1 cellular context compared by ENCODE assay signal in the genomic region with DNA sequence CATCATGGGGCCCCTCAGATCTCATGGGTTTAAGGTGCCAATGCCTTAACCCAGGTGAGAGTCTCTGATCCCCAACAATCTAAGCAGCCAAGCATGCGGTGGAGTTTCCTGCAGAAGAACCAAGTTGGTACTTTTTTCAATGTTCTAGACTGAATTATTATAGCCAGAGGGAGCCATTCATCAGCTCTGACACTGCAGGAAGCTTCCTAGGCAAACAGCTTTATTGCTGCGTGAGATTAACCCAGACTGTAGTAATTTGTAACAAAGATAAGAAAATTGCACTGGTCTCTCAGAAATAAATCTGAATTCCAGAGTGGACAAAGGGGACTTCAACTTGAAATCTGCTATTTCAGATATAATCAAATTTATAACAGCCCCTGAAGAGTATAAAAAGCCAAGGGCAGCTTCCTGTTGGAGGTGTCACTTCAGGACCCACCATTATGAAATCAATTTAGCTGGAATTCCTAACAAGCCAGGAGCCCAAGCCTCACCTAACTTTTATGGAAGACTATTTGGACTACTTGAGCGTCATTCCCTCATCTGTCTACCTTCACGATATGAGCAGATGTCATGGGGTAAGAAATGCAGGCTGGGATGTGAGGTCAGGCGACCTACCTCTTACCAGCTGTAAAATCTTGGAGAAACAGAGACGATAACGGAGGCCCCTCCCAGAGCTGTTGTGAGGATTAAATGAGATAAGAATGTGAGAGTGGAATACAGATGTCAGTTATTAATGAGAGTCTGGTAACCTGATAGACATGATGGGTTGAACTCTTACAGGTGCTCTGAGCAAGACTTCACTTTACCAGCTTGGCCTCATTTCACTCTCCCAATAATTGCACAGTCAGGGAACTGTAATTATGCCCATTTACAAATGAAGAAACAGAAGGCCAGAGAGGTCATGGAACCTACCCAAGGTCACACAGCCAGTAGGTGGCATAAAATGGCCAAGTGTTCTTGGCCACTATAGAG.
A peak's percentile ranks its signal among the peaks of the same experiment; 100 is the strongest.
TF ChIP-seq lines count a peak whose summit lies in the region.

No MANE protein-coding gene starts in this region.

TF ChIP-seq in K562, 482 proteins besides CTCF, POLR2A, EP300 and RAD21 (continued from another document and continues in another):
- TF ChIP-seq, protein P1, sequence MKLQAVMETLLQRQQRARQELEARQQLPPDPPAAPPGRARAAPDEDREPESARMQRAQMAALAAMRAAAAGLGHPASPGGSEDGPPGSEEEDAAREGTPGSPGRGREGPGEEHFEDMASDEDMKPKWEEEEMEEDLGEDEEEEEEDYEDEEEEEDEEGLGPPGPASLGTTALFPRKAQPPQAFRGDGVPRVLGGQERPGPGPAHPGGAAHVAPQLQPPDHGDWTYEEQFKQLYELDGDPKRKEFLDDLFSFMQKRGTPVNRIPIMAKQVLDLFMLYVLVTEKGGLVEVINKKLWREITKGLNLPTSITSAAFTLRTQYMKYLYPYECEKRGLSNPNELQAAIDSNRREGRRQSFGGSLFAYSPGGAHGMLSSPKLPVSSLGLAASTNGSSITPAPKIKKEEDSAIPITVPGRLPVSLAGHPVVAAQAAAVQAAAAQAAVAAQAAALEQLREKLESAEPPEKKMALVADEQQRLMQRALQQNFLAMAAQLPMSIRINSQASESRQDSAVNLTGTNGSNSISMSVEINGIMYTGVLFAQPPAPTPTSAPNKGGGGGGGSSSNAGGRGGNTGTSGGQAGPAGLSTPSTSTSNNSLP (IDR thresholded peaks at IDR 0.05; ENCODE audit: borderline replicate concordance, low read depth, low read length) = no peak
- TF ChIP-seq ARID1B (IDR thresholded peaks at IDR 0.05) (0 out of 2 replicates have a peak, but pooled peaks have one; percentile 28), ZNF785 (CRISPR knock-in tag; IDR thresholded peaks at IDR 0.05) (no peak), ZFP36 (IDR thresholded peaks at IDR 0.05; ENCODE audit: low read depth, low read length, partially characterized antibody) (peak; percentile 57), DPF2 (IDR thresholded peaks at IDR 0.05) (0 out of 2 replicates have a peak, but pooled peaks have one; percentile 16), TAL1 (IDR thresholded peaks at IDR 0.05) (peak; percentile 54), TBP (optimal IDR thresholded peaks at IDR 0.05; ENCODE audit: low read depth, low read length) (no peak), ETV6 (IDR thresholded peaks at IDR 0.05; ENCODE audit: borderline replicate concordance in 1 of 2, low read depth in 2 of 2, low read length in 1 of 2) (no peak), ETV6 (CRISPR knock-in tag; IDR thresholded peaks at IDR 0.05; ENCODE audit: borderline replicate concordance) (no peak), ZNF217 (CRISPR knock-in tag; IDR thresholded peaks at IDR 0.05) (no peak), CBFA2T3 (IDR thresholded peaks at IDR 0.05) (peak; percentile 73), FOS (IDR thresholded peaks at IDR 0.05; ENCODE audit: extremely low read depth, insufficient read length) (no peak), SUPT5H (IDR thresholded peaks at IDR 0.05) (no peak), NONO (IDR thresholded peaks at IDR 0.05; ENCODE audit: low read depth in 2 of 2, low read length in 1 of 2) (no peak), RAD51 (IDR thresholded peaks at IDR 0.05; ENCODE audit: borderline replicate concordance, low read depth) (no peak), CTBP1 (IDR thresholded peaks at IDR 0.05; ENCODE audit: borderline replicate concordance) (0 out of 2 replicates have a peak, but pooled peaks have one; percentile 29), ZNF274 (IDR thresholded peaks at IDR 0.05; ENCODE audit: borderline replicate concordance, low read depth, low read length) (no peak), ZBED1 (IDR thresholded peaks at IDR 0.05) (no peak), KLF16 (IDR thresholded peaks at IDR 0.05) (peak; percentile 25; the same call in 1 of the 2 replicates), KDM1A (IDR thresholded peaks at IDR 0.05) (peak; percentile 5 to 7; a peak in 1 of 4 replicates), HDAC8 (tag; IDR thresholded peaks at IDR 0.05) (no peak), ADNP (tag; IDR thresholded peaks at IDR 0.05) (0 out of 2 replicates have a peak, but pooled peaks have one; percentile 56), ZBTB1 (CRISPR knock-in tag; IDR thresholded peaks at IDR 0.05; ENCODE audit: borderline replicate concordance, low read depth) (no peak), TEAD2 (tag; IDR thresholded peaks at IDR 0.05) (no peak), BRD9 (IDR thresholded peaks at IDR 0.05; ENCODE audit: low read depth, partially characterized antibody) (no peak), CBFA2T2 (conservative IDR thresholded peaks at IDR 0.05) (peak; percentile 61), ZNF551 (CRISPR knock-in tag; IDR thresholded peaks at IDR 0.05) (no peak), MEIS2 (IDR thresholded peaks at IDR 0.05; ENCODE audit: partially characterized antibody) (peak; percentile 64), NR2C2 (CRISPR knock-in tag; IDR thresholded peaks at IDR 0.05) (no peak), NR2C2 (tag; IDR thresholded peaks at IDR 0.05) (no peak), NFIC (IDR thresholded peaks at IDR 0.05) (no peak), RBM25 (IDR thresholded peaks at IDR 0.05; ENCODE audit: low read depth, low read length, severe bottlenecking) (peak; percentile 36), PYGO2 (tag; IDR thresholded peaks at IDR 0.05) (no peak), ARNT (IDR thresholded peaks at IDR 0.05) (no peak), HOXB6 (CRISPR knock-in tag; IDR thresholded peaks at IDR 0.05; ENCODE audit: borderline replicate concordance) (no peak)
- TF ChIP-seq, protein P2, sequence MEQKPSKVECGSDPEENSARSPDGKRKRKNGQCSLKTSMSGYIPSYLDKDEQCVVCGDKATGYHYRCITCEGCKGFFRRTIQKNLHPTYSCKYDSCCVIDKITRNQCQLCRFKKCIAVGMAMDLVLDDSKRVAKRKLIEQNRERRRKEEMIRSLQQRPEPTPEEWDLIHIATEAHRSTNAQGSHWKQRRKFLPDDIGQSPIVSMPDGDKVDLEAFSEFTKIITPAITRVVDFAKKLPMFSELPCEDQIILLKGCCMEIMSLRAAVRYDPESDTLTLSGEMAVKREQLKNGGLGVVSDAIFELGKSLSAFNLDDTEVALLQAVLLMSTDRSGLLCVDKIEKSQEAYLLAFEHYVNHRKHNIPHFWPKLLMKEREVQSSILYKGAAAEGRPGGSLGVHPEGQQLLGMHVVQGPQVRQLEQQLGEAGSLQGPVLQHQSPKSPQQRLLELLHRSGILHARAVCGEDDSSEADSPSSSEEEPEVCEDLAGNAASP (IDR thresholded peaks at IDR 0.05) = no peak
- TF ChIP-seq, protein P3, sequence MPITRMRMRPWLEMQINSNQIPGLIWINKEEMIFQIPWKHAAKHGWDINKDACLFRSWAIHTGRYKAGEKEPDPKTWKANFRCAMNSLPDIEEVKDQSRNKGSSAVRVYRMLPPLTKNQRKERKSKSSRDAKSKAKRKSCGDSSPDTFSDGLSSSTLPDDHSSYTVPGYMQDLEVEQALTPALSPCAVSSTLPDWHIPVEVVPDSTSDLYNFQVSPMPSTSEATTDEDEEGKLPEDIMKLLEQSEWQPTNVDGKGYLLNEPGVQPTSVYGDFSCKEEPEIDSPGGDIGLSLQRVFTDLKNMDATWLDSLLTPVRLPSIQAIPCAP (CRISPR knock-in tag; IDR thresholded peaks at IDR 0.05; ENCODE audit: borderline replicate concordance) = no peak
- TF ChIP-seq, protein P4, sequence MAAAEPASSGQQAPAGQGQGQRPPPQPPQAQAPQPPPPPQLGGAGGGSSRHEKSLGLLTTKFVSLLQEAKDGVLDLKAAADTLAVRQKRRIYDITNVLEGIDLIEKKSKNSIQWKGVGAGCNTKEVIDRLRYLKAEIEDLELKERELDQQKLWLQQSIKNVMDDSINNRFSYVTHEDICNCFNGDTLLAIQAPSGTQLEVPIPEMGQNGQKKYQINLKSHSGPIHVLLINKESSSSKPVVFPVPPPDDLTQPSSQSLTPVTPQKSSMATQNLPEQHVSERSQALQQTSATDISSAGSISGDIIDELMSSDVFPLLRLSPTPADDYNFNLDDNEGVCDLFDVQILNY (CRISPR knock-in tag; IDR thresholded peaks at IDR 0.05) = no peak
- TF ChIP-seq, protein P5, sequence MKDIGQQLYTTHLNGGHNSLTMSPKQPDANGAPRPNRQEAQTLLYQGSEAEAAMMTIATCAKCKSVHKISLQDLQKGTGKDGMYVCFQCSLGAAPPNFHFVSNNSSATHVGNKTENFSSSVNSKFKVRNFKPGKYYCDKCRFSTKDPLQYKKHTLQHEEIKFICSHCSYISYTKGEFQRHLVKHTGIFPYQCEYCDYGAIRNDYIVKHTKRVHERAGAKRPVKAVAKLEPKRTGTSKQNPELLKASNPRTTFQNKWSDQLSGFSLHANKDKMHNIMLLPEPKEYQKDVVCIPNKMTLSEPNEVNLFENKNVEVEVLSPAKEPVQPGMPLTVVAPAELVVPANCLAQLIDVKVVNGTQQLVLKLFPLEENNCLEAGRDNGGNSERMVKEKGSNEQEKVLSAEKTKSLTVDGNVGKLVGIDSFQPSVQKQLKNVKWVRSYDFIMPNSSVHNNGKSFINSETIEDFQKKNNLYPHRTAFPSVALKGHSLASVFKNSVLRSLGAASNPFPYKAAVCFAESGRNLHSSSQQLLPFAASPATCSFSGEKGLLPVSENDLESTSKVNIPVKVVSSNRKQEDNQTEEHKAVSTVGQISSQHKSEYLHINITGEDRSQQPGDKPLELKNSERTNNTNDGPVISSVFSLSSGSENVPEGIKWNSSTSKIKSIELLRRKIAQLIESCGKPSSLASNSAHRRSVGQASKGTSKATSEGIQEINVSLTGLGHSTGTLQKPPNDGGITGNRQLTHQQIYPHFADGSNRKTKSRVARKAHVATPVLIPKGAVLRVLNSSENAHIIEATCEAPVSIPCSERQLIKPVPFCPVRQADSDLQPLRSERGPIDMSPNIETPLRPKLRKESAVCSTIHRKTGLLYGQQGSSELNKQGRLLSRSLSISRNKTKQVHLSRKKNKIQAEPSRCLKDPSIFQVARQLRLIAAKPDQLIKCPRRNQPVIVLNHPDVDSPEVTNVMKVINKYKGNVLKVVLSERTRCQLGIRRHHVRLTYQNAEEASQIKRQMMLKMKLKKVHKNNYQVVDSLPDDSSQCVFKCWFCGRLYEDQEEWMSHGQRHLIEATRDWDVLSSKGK (CRISPR knock-in tag; IDR thresholded peaks at IDR 0.05) = no peak
- TF ChIP-seq, protein P6, sequence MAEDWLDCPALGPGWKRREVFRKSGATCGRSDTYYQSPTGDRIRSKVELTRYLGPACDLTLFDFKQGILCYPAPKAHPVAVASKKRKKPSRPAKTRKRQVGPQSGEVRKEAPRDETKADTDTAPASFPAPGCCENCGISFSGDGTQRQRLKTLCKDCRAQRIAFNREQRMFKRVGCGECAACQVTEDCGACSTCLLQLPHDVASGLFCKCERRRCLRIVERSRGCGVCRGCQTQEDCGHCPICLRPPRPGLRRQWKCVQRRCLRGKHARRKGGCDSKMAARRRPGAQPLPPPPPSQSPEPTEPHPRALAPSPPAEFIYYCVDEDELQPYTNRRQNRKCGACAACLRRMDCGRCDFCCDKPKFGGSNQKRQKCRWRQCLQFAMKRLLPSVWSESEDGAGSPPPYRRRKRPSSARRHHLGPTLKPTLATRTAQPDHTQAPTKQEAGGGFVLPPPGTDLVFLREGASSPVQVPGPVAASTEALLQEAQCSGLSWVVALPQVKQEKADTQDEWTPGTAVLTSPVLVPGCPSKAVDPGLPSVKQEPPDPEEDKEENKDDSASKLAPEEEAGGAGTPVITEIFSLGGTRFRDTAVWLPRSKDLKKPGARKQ (CRISPR knock-in tag; IDR thresholded peaks at IDR 0.05) = no peak
- TF ChIP-seq, protein P7, sequence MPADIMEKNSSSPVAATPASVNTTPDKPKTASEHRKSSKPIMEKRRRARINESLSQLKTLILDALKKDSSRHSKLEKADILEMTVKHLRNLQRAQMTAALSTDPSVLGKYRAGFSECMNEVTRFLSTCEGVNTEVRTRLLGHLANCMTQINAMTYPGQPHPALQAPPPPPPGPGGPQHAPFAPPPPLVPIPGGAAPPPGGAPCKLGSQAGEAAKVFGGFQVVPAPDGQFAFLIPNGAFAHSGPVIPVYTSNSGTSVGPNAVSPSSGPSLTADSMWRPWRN (IDR thresholded peaks at IDR 0.05; ENCODE audit: low read depth) = no peak
- TF ChIP-seq, protein P8, sequence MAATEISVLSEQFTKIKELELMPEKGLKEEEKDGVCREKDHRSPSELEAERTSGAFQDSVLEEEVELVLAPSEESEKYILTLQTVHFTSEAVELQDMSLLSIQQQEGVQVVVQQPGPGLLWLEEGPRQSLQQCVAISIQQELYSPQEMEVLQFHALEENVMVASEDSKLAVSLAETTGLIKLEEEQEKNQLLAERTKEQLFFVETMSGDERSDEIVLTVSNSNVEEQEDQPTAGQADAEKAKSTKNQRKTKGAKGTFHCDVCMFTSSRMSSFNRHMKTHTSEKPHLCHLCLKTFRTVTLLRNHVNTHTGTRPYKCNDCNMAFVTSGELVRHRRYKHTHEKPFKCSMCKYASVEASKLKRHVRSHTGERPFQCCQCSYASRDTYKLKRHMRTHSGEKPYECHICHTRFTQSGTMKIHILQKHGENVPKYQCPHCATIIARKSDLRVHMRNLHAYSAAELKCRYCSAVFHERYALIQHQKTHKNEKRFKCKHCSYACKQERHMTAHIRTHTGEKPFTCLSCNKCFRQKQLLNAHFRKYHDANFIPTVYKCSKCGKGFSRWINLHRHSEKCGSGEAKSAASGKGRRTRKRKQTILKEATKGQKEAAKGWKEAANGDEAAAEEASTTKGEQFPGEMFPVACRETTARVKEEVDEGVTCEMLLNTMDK (IDR thresholded peaks at IDR 0.05; ENCODE audit: borderline replicate concordance, insufficient read depth, low read depth, low read length, poor library complexity, severe bottlenecking) = no peak
- TF ChIP-seq, protein P9, sequence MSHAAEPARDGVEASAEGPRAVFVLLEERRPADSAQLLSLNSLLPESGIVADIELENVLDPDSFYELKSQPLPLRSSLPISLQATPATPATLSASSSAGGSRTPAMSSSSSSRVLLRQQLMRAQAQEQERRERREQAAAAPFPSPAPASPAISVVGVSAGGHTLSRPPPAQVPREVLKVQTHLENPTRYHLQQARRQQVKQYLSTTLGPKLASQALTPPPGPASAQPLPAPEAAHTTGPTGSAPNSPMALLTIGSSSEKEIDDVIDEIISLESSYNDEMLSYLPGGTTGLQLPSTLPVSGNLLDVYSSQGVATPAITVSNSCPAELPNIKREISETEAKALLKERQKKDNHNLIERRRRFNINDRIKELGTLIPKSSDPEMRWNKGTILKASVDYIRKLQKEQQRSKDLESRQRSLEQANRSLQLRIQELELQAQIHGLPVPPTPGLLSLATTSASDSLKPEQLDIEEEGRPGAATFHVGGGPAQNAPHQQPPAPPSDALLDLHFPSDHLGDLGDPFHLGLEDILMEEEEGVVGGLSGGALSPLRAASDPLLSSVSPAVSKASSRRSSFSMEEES (CRISPR knock-in tag; IDR thresholded peaks at IDR 0.05) = no peak
- TF ChIP-seq, protein P10, sequence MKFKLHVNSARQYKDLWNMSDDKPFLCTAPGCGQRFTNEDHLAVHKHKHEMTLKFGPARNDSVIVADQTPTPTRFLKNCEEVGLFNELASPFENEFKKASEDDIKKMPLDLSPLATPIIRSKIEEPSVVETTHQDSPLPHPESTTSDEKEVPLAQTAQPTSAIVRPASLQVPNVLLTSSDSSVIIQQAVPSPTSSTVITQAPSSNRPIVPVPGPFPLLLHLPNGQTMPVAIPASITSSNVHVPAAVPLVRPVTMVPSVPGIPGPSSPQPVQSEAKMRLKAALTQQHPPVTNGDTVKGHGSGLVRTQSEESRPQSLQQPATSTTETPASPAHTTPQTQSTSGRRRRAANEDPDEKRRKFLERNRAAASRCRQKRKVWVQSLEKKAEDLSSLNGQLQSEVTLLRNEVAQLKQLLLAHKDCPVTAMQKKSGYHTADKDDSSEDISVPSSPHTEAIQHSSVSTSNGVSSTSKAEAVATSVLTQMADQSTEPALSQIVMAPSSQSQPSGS (CRISPR knock-in tag; IDR thresholded peaks at IDR 0.05) = no peak
